8 cellular contexts compared by ENCODE assay signal in the genomic region with DNA sequence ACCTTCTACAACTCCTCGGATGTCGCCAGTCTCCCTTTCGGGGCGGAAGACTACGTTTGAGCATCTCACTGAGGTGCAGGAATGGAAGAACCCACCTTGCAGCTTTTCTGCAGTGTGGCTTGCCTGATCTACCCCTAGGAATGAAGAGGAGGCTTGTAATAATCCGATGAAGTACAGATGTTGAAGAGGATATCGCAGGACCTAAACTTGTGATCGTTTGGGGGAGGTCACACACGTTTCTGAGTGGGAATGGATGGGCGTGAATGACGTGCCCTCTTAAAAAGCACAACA. TPM values are rescaled to one million over a fixed set of nuclear protein-coding genes. Genes with fewer than 3 reads are reported as not detected.
DNase-seq lines count a peak whose midpoint lies in the region; ATAC-seq and TF ChIP-seq lines count a peak whose summit lies in the region.

No MANE protein-coding gene starts in this region.

- H3K9ac ChIP-seq in duodenal mucosa (ENCODE audit: low read depth in 1 of 2, low read length in 2 of 2) (peak overlapping the region; percentile 75 to 82), neural progenitor cell (peak overlapping the region; percentile 23)

- no peaks in the 10 kb centered on the region for H3K36me3 ChIP-seq in cardiac muscle cell
- no peaks in the 10 kb centered on the region for H3K36me3 ChIP-seq in duodenal mucosa (ENCODE audit: control insufficient read depth in 1 of 2, insufficient read depth in 2 of 2, low read length in 2 of 2)
- H3K36me3 ChIP-seq in neural progenitor cell, result no peaks in the 10 kb centered on the region

- H3K4me1 ChIP-seq in cardiac muscle cell (ENCODE audit: low read depth) (peaks cover 47% of the 10 kb centered on the region), duodenal mucosa (ENCODE audit: control insufficient read depth in 1 of 2, insufficient read depth in 2 of 2, low read length in 2 of 2) (peaks cover 23 to 42% of the 10 kb centered on the region in 2 donors), neural progenitor cell (peaks cover 38% of the 10 kb centered on the region)

- H3F3A ChIP-seq in neural progenitor cell (ENCODE audit: low read depth), result peaks cover 22% of the 10 kb centered on the region

- H3K4me1 Mint-ChIP-seq in neural progenitor cell, result peaks cover 46% of the 10 kb centered on the region

- H3K36me3 Mint-ChIP-seq in neural progenitor cell, result no peaks in the 10 kb centered on the region

- intact Hi-C loops in left ventricle myocardium superior (cut with micrococcal nuclease), result no loop called here

- no peak for ATAC-seq in left ventricle myocardium superior
- no peak for ATAC-seq in GM19324 (IDR thresholded peaks at IDR 0.05; ENCODE audit: low FRiP score, unreplicated experiment)

- H3K4me3 ChIP-seq in cardiac muscle cell (peak overlapping the region; percentile 80), duodenal mucosa (ENCODE audit: low read depth in 1 of 2, low read length in 2 of 2) (peak overlapping the region; percentile 82 to 88), neural progenitor cell (peak overlapping the region; percentile 73)

- DNase-seq in cardiac muscle cell (ENCODE audit: low read depth in 1 of 2, low spot score in 1 of 2), result no peak
- DNase-seq in left ventricle myocardium superior, result no peak
- peak; percentile 60 for DNase-seq in OCI-M1 (lab: John Stamatoyannopoulos, UW)
- peak; percentile 26 for DNase-seq in neural progenitor cell (ENCODE audit: low spot score)
- no peak for DNase-seq in mucosa of gallbladder (ENCODE audit: low spot score)
- DNase-seq in NCI-H1694 treated with DMSO at 0.1 percent for 48 hours (lab: John Stamatoyannopoulos, UW), result no peak

- no peaks in the 10 kb centered on the region for H3K9me3 Mint-ChIP-seq in neural progenitor cell

- H4K20me1 ChIP-seq in neural progenitor cell (ENCODE audit: low read depth), result peaks cover 25% of the 10 kb centered on the region

- peak overlapping the region; percentile 81 for H3K27ac Mint-ChIP-seq in neural progenitor cell

- TF ChIP-seq CTCF in cardiac muscle cell (IDR thresholded peaks at IDR 0.05; ENCODE audit: low read depth, low read length), result no peak
- TF ChIP-seq CTCF in neural progenitor cell (IDR thresholded peaks at IDR 0.05), result no peak

- H3K79me2 ChIP-seq in neural progenitor cell (ENCODE audit: low read depth), result peaks cover 68% of the 10 kb centered on the region

- peak overlapping the region; percentile 97 for H3K27ac ChIP-seq in cardiac muscle cell
- H3K27ac ChIP-seq in duodenal mucosa (ENCODE audit: low read depth, low read length), result peak overlapping the region; percentile 92
- H3K27ac ChIP-seq in neural progenitor cell, result no peak overlapping the region

- H2AFZ ChIP-seq in neural progenitor cell (replicated peaks), result peak overlapping the region; percentile 43

- H3K27me3 Mint-ChIP-seq in neural progenitor cell (ENCODE audit: insufficient read depth, low read depth), result peaks cover 2% of the 10 kb centered on the region

- no peaks in the 10 kb centered on the region for H3K9me3 ChIP-seq in cardiac muscle cell (ENCODE audit: low read depth)
- no peaks in the 10 kb centered on the region for H3K9me3 ChIP-seq in duodenal mucosa (ENCODE audit: control insufficient read depth in 1 of 2, low read length in 2 of 2)
- no peaks in the 10 kb centered on the region for H3K9me3 ChIP-seq in neural progenitor cell (ENCODE audit: low read depth)

- peak overlapping the region; percentile 99 for H3K4me2 ChIP-seq in neural progenitor cell

- H3K27me3 ChIP-seq in cardiac muscle cell (no peaks in the 10 kb centered on the region), duodenal mucosa (ENCODE audit: control insufficient read depth in 1 of 2, insufficient read depth in 2 of 2, low read length in 2 of 2) (no peaks in the 10 kb centered on the region), neural progenitor cell (no peaks in the 10 kb centered on the region)

- H3K4me3 Mint-ChIP-seq in neural progenitor cell, result peak overlapping the region; percentile 98

RNA-seq across cellular contexts. Expression of a gene that starts 0.5 kb away (rescaled TPM):
- 20.0 and 20.6 TPM in 2 replicates for total RNA-seq in cardiac muscle cell
- 30.0 and 33.7 TPM in 2 replicates for polyA plus RNA-seq in cardiac muscle cell
- total RNA-seq in left ventricle myocardium superior, result 24.0 TPM
- total RNA-seq in neural progenitor cell (ENCODE audit: low replicate concordance), result 20.0 and 28.6 TPM in 2 replicates
- 51.3 TPM for total RNA-seq in mucosa of gallbladder

Comparison
In these comparisons a context has a peak if more than half of its experiments do, and no peak if none do; other contexts are left out.
1. DNase-seq: peak in OCI-M1 (single experiment) and neural progenitor cell (single experiment); none in cardiac muscle cell (0 of 2), left ventricle myocardium superior (single experiment), mucosa of gallbladder (single experiment) and NCI-H1694 treated with DMSO at 0.1 percent for 48 hours (single experiment).
2. Peak in every context shown above with its lines, with median percentiles within 50 percentile points of each other: H3K4me3 ChIP-seq.